8 cellular contexts compared by ENCODE assay signal in genomic region chr15:91224750-91225380, GRCh38.
A peak's percentile ranks its signal among the peaks of the same experiment; 100 is the strongest.
DNase-seq lines count a peak whose midpoint lies in the region; ATAC-seq and TF ChIP-seq lines count a peak whose summit lies in the region.

No MANE protein-coding gene starts in this region.

- CTCF ChIA-PET in GM10248 (lab: Yijun Ruan, JAX) = interaction anchor here (0.7 to 6.3 kb wide), 22 partner anchors 10 to 267 kb away, joined by 3 to 102 read pairs (median 4); partner anchors contain the start of gene SV2B

- POLR2A ChIA-PET in GM10248 (lab: Yijun Ruan, JAX) = no interaction called here

- DNase-seq in 8988T (peak; percentile 26), GM10248 (ENCODE audit: extremely low spot score) (peak; percentile 54), NCI-H187 (lab: John Stamatoyannopoulos, UW) (peak; percentile 33 to 71), amniotic epithelial cell (ENCODE audit: low read depth) (peak; percentile 6), iPS-NIHi7 (ENCODE audit: extremely low spot score) (peak; percentile 85)
- no peak for DNase-seq in NK-92 treated with Interleukin-12 subunit alpha and Interleukin-12 subunit beta, amount 100 ng/mL, for 24 hours (lab: John Stamatoyannopoulos, UW)
- DNase-seq in activated effector memory CD4-positive, alpha-beta T cell treated with anti-CD3 and anti-CD28 coated beads, Interleukin-2, amount 50 U/mL, for 16 hours = no peak

- TF ChIP-seq CTCF in GM10248 (IDR thresholded peaks at IDR 0.05; ENCODE audit: control extremely low read depth, extremely low read depth, low read depth, missing control alignments) = peak; percentile 70

- ATAC-seq in GM18498 (IDR thresholded peaks at IDR 0.05; ENCODE audit: unreplicated experiment) = no peak

Comparison
In these comparisons a context has a peak if more than half of its experiments do, and no peak if none do; other contexts are left out.
1. DNase-seq: peak in 8988T (single experiment), GM10248 (single experiment), NCI-H187 (2 of 2), amniotic epithelial cell (single experiment) and iPS-NIHi7 (single experiment); none in NK-92 treated with Interleukin-12 subunit alpha and Interleukin-12 subunit beta, amount 100 ng/mL, for 24 hours (single experiment) and activated effector memory CD4-positive, alpha-beta T cell treated with anti-CD3 and anti-CD28 coated beads, Interleukin-2, amount 50 U/mL, for 16 hours (single experiment).